ENCODE assay signal across 19 cellular contexts in genomic region chr1:14648931-14649860, GRCh38. TPM values are rescaled to one million over a fixed set of nuclear protein-coding genes. Genes with fewer than 3 reads are reported as not detected.
DNase-seq lines count a peak whose midpoint lies in the region; FAIRE-seq and TF ChIP-seq lines count a peak whose summit lies in the region.
"Had no signal": no experiment of that assay in that cellular context is flagged by ENCODE, and none has a peak within 500 bp of the region (broad histone marks: within the 10 kb centered on the region; RNA-seq: fewer than 3 reads in every experiment).

No MANE protein-coding gene starts in this region.

- H3K27me3 Mint-ChIP-seq in astrocyte (ENCODE audit: low read depth, unreplicated experiment) = no peaks in the 10 kb centered on the region
- H3K27me3 Mint-ChIP-seq in activated CD4-positive, alpha-beta memory T cell treated with anti-CD3 and anti-CD28 coated beads, Interleukin-2, amount 10 ng/mL, durations not matched to agents 7 days and 5 days = no peaks in the 10 kb centered on the region

- peaks cover 13% of the 10 kb centered on the region for H3K4me1 Mint-ChIP-seq in astrocyte (ENCODE audit: low read depth, unreplicated experiment)
- H3K4me1 Mint-ChIP-seq in activated CD4-positive, alpha-beta memory T cell treated with anti-CD3 and anti-CD28 coated beads, Interleukin-2, amount 10 ng/mL, durations not matched to agents 7 days and 5 days = no peaks in the 10 kb centered on the region

- peak overlapping the region; percentile 4 for H3K27ac Mint-ChIP-seq in astrocyte (ENCODE audit: unreplicated experiment)
- no peak overlapping the region for H3K27ac Mint-ChIP-seq in activated CD4-positive, alpha-beta memory T cell treated with anti-CD3 and anti-CD28 coated beads, Interleukin-2, amount 10 ng/mL, durations not matched to agents 7 days and 5 days

- no peaks in the 10 kb centered on the region for H4K20me1 ChIP-seq in astrocyte (ENCODE audit: insufficient read depth, low read length)

- no peak overlapping the region for H3K4me3 Mint-ChIP-seq in astrocyte (ENCODE audit: unreplicated experiment)
- no peak overlapping the region for H3K4me3 Mint-ChIP-seq in activated CD4-positive, alpha-beta memory T cell treated with anti-CD3 and anti-CD28 coated beads, Interleukin-2, amount 10 ng/mL, durations not matched to agents 7 days and 5 days

- intact Hi-C loops in vagina (cut with DNase I) (no loop called here), dorsolateral prefrontal cortex (cut with DNase I) (no loop called here)

- CTCF ChIA-PET in HEK293 (lab: Yijun Ruan, JAX) = interaction anchor here (0.5 kb wide), 1 partner anchor 194 kb away, joined by 4 read pairs; no protein-coding TSS in a partner anchor
- CTCF ChIA-PET in activated CD4-positive, alpha-beta memory T cell treated with anti-CD3 and anti-CD28 coated beads, Interleukin-2, amount 10 ng/mL, durations not matched to agents 7 days and 5 days (lab: Charles Lee) = no interaction called here

- no peak overlapping the region for H3K9ac ChIP-seq in astrocyte (ENCODE audit: low read length)

- TF ChIP-seq CTCF in HEK293 (tag by site-specific recombination; IDR thresholded peaks at IDR 0.05) (no peak), astrocyte (IDR thresholded peaks at IDR 0.05; ENCODE audit: insufficient read depth, low read depth, low read length) (no peak), vagina (IDR thresholded peaks at IDR 0.05) (no peak), dorsolateral prefrontal cortex (IDR thresholded peaks at IDR 0.05 in 54 of 56, conservative IDR thresholded peaks at IDR 0.05 in 2 of 56; ENCODE audit: low read depth in 1 of 56, partially characterized antibody in 56 of 56) (no peak)

- FAIRE-seq in astrocyte (lab: Jason Lieb, UNC) = no peak
- FAIRE-seq: RCC 7860 had no signal

- H3K4me2 ChIP-seq in astrocyte (ENCODE audit: low read length) = no peak overlapping the region

- no peaks in the 10 kb centered on the region for H3K9me3 ChIP-seq in HEK293 (ENCODE audit: control insufficient read depth, insufficient read depth, low read depth, low read length)
- H3K9me3 ChIP-seq in astrocyte (ENCODE audit: insufficient read depth, low read depth, low read length) = no peaks in the 10 kb centered on the region
- H3K9me3 ChIP-seq in vagina = peaks cover 3% of the 10 kb centered on the region
- H3K9me3 ChIP-seq: SJCRH30 had no signal

- H2AFZ ChIP-seq in astrocyte (ENCODE audit: low read depth, low read length) = no peak overlapping the region

- H3K4me3 ChIP-seq in HEK293 (ENCODE audit: low read depth, low read length) = no peak overlapping the region
- no peak overlapping the region for H3K4me3 ChIP-seq in astrocyte (ENCODE audit: insufficient read depth, low read depth, low read length)
- H3K4me3 ChIP-seq in vagina = no peak overlapping the region
- no peak overlapping the region for H3K4me3 ChIP-seq in dorsolateral prefrontal cortex
- H3K4me3 ChIP-seq: SJCRH30 had no signal

- peaks cover 2% of the 10 kb centered on the region for H3K36me3 Mint-ChIP-seq in astrocyte (ENCODE audit: low read depth, unreplicated experiment)
- no peaks in the 10 kb centered on the region for H3K36me3 Mint-ChIP-seq in activated CD4-positive, alpha-beta memory T cell treated with anti-CD3 and anti-CD28 coated beads, Interleukin-2, amount 10 ng/mL, durations not matched to agents 7 days and 5 days (ENCODE audit: low read depth)

- no peak for TF ChIP-seq POLR2A in vagina (IDR thresholded peaks at IDR 0.05)

- H3K4me1 ChIP-seq in HEK293 (ENCODE audit: control insufficient read depth, insufficient read depth, low read length) = no peaks in the 10 kb centered on the region
- H3K4me1 ChIP-seq in astrocyte (ENCODE audit: insufficient read depth, low read length) = no peaks in the 10 kb centered on the region
- peaks cover 12% of the 10 kb centered on the region for H3K4me1 ChIP-seq in vagina
- H3K4me1 ChIP-seq: SJCRH30 had no signal

- DNase-seq in astrocyte (ENCODE audit: low read depth) = no peak
- peak; percentile 26 for DNase-seq in fibroblast of gingiva (ENCODE audit: low read depth)
- DNase-seq in vagina (ENCODE audit: extremely low spot score in 2 of 2) = no peak
- no peak for DNase-seq in NCI-H1092 treated with DMSO at 0.1 percent for 48 hours (lab: John Stamatoyannopoulos, UW)
- DNase-seq in dorsolateral prefrontal cortex = no peak
- DNase-seq in activated CD4-positive, alpha-beta memory T cell treated with anti-CD3 and anti-CD28 coated beads, Interleukin-2, amount 10 ng/mL, durations not matched to agents 7 days and 5 days = no peak
- DNase-seq: ACHN; GDM1; Kasumi-1; NCI-H1092; NCI-H1436 treated with DMSO at 0.1 percent for 48 hours; NCI-H1930; NCI-H226; NCI-H524; NCI-H774; NK-92 treated with Interleukin-12 subunit alpha and Interleukin-12 subunit beta, amount 100 ng/mL, for 24 hours; SJCRH30 had no signal

- H3K79me2 ChIP-seq in astrocyte (ENCODE audit: insufficient read depth, low read length) = no peaks in the 10 kb centered on the region

- peaks cover 6% of the 10 kb centered on the region for H3K27me3 ChIP-seq in astrocyte (ENCODE audit: insufficient read depth, low read length)
- no peaks in the 10 kb centered on the region for H3K27me3 ChIP-seq in vagina
- no peaks in the 10 kb centered on the region for H3K27me3 ChIP-seq in dorsolateral prefrontal cortex
- H3K27me3 ChIP-seq: SJCRH30 had no signal

- peaks cover 8% of the 10 kb centered on the region for H3K9me3 Mint-ChIP-seq in astrocyte (ENCODE audit: unreplicated experiment)
- peaks cover 3% of the 10 kb centered on the region for H3K9me3 Mint-ChIP-seq in activated CD4-positive, alpha-beta memory T cell treated with anti-CD3 and anti-CD28 coated beads, Interleukin-2, amount 10 ng/mL, durations not matched to agents 7 days and 5 days

- POLR2A ChIA-PET in HEK293 (lab: Yijun Ruan, JAX) = no interaction called here
- POLR2A ChIA-PET in activated CD4-positive, alpha-beta memory T cell treated with anti-CD3 and anti-CD28 coated beads, Interleukin-2, amount 10 ng/mL, durations not matched to agents 7 days and 5 days (lab: Charles Lee) = no interaction called here

- no peaks in the 10 kb centered on the region for H3K36me3 ChIP-seq in HEK293 (ENCODE audit: control insufficient read depth in 2 of 2, insufficient read depth in 1 of 2, low read length in 2 of 2)
- H3K36me3 ChIP-seq in astrocyte (ENCODE audit: insufficient read depth, low read length) = no peaks in the 10 kb centered on the region
- H3K36me3 ChIP-seq in vagina = no peaks in the 10 kb centered on the region
- H3K36me3 ChIP-seq: SJCRH30 had no signal

- no peak overlapping the region for H3K27ac ChIP-seq in HEK293 (ENCODE audit: extremely low read depth, low read depth, low read length)
- no peak overlapping the region for H3K27ac ChIP-seq in astrocyte (ENCODE audit: low read depth, low read length)
- peak overlapping the region; percentile 13 for H3K27ac ChIP-seq in vagina
- peak overlapping the region in 1 of 59 donors; percentile 6 for H3K27ac ChIP-seq in dorsolateral prefrontal cortex
- H3K27ac ChIP-seq: SJCRH30 had no signal

TF ChIP-seq in HEK293, 187 proteins besides CTCF, POLR2A, EP300 and RAD21:
- TF ChIP-seq ZNF768 (tag by site-specific recombination; IDR thresholded peaks at IDR 0.05) (peak; percentile 76), ZNF292 (tag by site-specific recombination; IDR thresholded peaks at IDR 0.05; ENCODE audit: borderline replicate concordance, low read depth) (no peak)
TF ChIP-seq in HEK293: peak in this region for 1.

RNA-seq across cellular contexts. Expression of gene KAZN, which starts 50.7 kb away (rescaled TPM):
- total RNA-seq in astrocyte = 7.8 and 9.4 TPM in 2 replicates
- 29.5 TPM for total RNA-seq in vagina
- 10 to 100 TPM; 51.1 to 93.6 (median 76.3) TPM for total RNA-seq in dorsolateral prefrontal cortex
- under 1 TPM; 0.30 to 0.43 TPM for total RNA-seq in activated CD4-positive, alpha-beta memory T cell treated with anti-CD3 and anti-CD28 coated beads, Interleukin-2, amount 10 ng/mL, durations not matched to agents 7 days and 5 days
